Comparison of ENCODE assay signal across 20 cellular contexts in genomic region chr12:56086608-56087007, GRCh38. TPM values are rescaled to one million over a fixed set of nuclear protein-coding genes. Genes with fewer than 3 reads are reported as not detected.
DNase-seq lines count a peak whose midpoint lies in the region; ATAC-seq, FAIRE-seq and TF ChIP-seq lines count a peak whose summit lies in the region.
"Had no signal": no experiment of that assay in that cellular context is flagged by ENCODE, and none has a peak within 500 bp of the region (broad histone marks: within the 10 kb centered on the region; RNA-seq: fewer than 3 reads in every experiment).

No MANE protein-coding gene starts in this region.

- H2AFZ ChIP-seq in HepG2 (ENCODE audit: low read length), result no peak overlapping the region
- no peak overlapping the region for H2AFZ ChIP-seq in parathyroid adenoma

- H3K4me2 ChIP-seq in HepG2 (ENCODE audit: low read depth, low read length), result no peak overlapping the region
- H3K4me2 ChIP-seq in parathyroid adenoma (ENCODE audit: low read length), result peak overlapping the region; percentile 37

- no peaks in the 10 kb centered on the region for H3K9me3 ChIP-seq in liver (ENCODE audit: control insufficient read depth in 4 of 4, low read length in 3 of 4)
- H3K9me3 ChIP-seq in HepG2 (ENCODE audit: low read length), result no peaks in the 10 kb centered on the region
- H3K9me3 ChIP-seq in parathyroid adenoma (ENCODE audit: control insufficient read depth, low read length), result no peaks in the 10 kb centered on the region
- H3K9me3 ChIP-seq: pancreas, sigmoid colon had no signal

- no peak for FAIRE-seq in HepG2 (lab: Jason Lieb, UNC)
- FAIRE-seq: H54, pancreas, urothelium cell line had no signal

- peaks cover 16% of the 10 kb centered on the region for H4K20me1 ChIP-seq in HepG2 (ENCODE audit: insufficient read depth, low read length)

- H3K4me3 ChIP-seq in liver (ENCODE audit: low read depth in 1 of 3, low read length in 3 of 3) (no peak overlapping the region), HepG2 (replicated peaks in 1 of 3; ENCODE audit: insufficient read depth in 1 of 3, low read depth in 2 of 3, low read length in 3 of 3) (no peak overlapping the region), dorsolateral prefrontal cortex (no peak overlapping the region), parathyroid adenoma (ENCODE audit: low read depth, low read length) (no peak overlapping the region)
- H3K4me3 ChIP-seq: pancreas, sigmoid colon had no signal

- H3K27me3 ChIP-seq in liver (ENCODE audit: control insufficient read depth in 4 of 4, insufficient read depth in 4 of 4, low read length in 3 of 4) (no peaks in the 10 kb centered on the region), HepG2 (ENCODE audit: control insufficient read depth in 1 of 2, insufficient read depth in 2 of 2, low read length in 2 of 2) (no peaks in the 10 kb centered on the region), dorsolateral prefrontal cortex (no peaks in the 10 kb centered on the region), parathyroid adenoma (ENCODE audit: control insufficient read depth, insufficient read depth, low read length) (no peaks in the 10 kb centered on the region)
- H3K27me3 ChIP-seq: foreskin keratinocyte, pancreas, sigmoid colon had no signal

- H3K9ac ChIP-seq in liver (ENCODE audit: low read depth in 1 of 2, low read length in 2 of 2) (no peak overlapping the region), HepG2 (ENCODE audit: insufficient read depth, low read depth, low read length) (no peak overlapping the region), parathyroid adenoma (no peak overlapping the region)

- TF ChIP-seq RAD21 in liver (IDR thresholded peaks at IDR 0.05) (no peak), HepG2 (CRISPR knock-in tag; IDR thresholded peaks at IDR 0.05) (no peak)

- no TSS peak for BruUV-seq in HepG2 (replicated peaks; lab: Mats Ljungman, UMichigan)

- in situ Hi-C loops in HepG2 (cut with HindIII; ENCODE audit: extremely low pct_ligation_motif_present, low pct_unique_long_range_greater_than_20kb), result no loop called here

- H3K4me1 ChIP-seq in liver (ENCODE audit: control insufficient read depth in 4 of 4, insufficient read depth in 4 of 4, low read length in 3 of 4) (peaks cover 12 to 45% (median 36%) of the 10 kb centered on the region in 4 donors), HepG2 (ENCODE audit: insufficient read depth, low read length) (peaks cover 51% of the 10 kb centered on the region), parathyroid adenoma (peaks cover 5% of the 10 kb centered on the region)
- H3K4me1 ChIP-seq: foreskin keratinocyte, sigmoid colon had no signal

- H3K36me3 ChIP-seq in liver (ENCODE audit: control insufficient read depth in 4 of 4, insufficient read depth in 3 of 4, low read depth in 1 of 4, low read length in 3 of 4), result peaks cover 15 to 37% (median 34%) of the 10 kb centered on the region in 4 donors
- H3K36me3 ChIP-seq in HepG2 (replicated peaks in 1 of 2; ENCODE audit: control insufficient read depth in 1 of 2, insufficient read depth in 2 of 2, low read length in 2 of 2), result peaks cover 29 to 64% of the 10 kb centered on the region in 2 experiments
- no peaks in the 10 kb centered on the region for H3K36me3 ChIP-seq in parathyroid adenoma (ENCODE audit: control insufficient read depth, insufficient read depth, low read length)
- H3K36me3 ChIP-seq: sigmoid colon, WERI-Rb-1 had no signal

- H3K27ac ChIP-seq in liver (ENCODE audit: low read depth in 1 of 2, low read length in 2 of 2) (peak overlapping the region; percentile 39 to 40), HepG2 (ENCODE audit: extremely low read length, insufficient read depth, low read length) (no peak overlapping the region), dorsolateral prefrontal cortex (peak overlapping the region in 39 of 59 donors; percentile 1 to 99 (median 55)), parathyroid adenoma (no peak overlapping the region)
- H3K27ac ChIP-seq: foreskin keratinocyte, sigmoid colon, WERI-Rb-1 had no signal

- 78% methylated on average over 6 of the region's 6 CpGs for WGBS in liver
- 96% methylated on average over 6 of the region's 6 CpGs for WGBS in HepG2 (ENCODE audit: low lambda C conversion rate)

- TF ChIP-seq POLR2A in HepG2 (IDR thresholded peaks at IDR 0.05; ENCODE audit: insufficient read depth in 1 of 2, low read depth in 2 of 2, low read length in 2 of 2), result no peak

- intact Hi-C loops in HepG2 (cut with micrococcal nuclease; ENCODE audit: unreplicated experiment), result no loop called here
- intact Hi-C loops in dorsolateral prefrontal cortex (cut with DNase I), result loop anchor here in 1 of 2 donors (10.0 kb wide), 1 partner anchor 92 kb away; the partner anchor contains the start of gene SUOX

- no peak for TF ChIP-seq CTCF in liver (IDR thresholded peaks at IDR 0.05; ENCODE audit: low read depth, low read length, missing input control)
- no peak for TF ChIP-seq CTCF in HepG2 (CRISPR knock-in tag; IDR thresholded peaks at IDR 0.05)
- TF ChIP-seq CTCF in dorsolateral prefrontal cortex (IDR thresholded peaks at IDR 0.05 in 54 of 56, conservative IDR thresholded peaks at IDR 0.05 in 2 of 56; ENCODE audit: low read depth in 1 of 56, partially characterized antibody in 56 of 56), result no peak
- TF ChIP-seq CTCF in parathyroid adenoma (IDR thresholded peaks at IDR 0.05), result no peak

- H3K79me2 ChIP-seq in HepG2 (ENCODE audit: insufficient read depth, low read length), result peaks cover 29% of the 10 kb centered on the region
- no peaks in the 10 kb centered on the region for H3K79me2 ChIP-seq in parathyroid adenoma

- POLR2A ChIA-PET in HepG2 (lab: Yijun Ruan, JAX), result interaction anchor here (0.7 to 10.2 kb wide), 3 partner anchors 8 to 32 kb away, joined by 3 to 279 read pairs (median 4); partner anchors contain the start of genes PA2G4 and ZC3H10

- TF ChIP-seq EP300 in HepG2 (IDR thresholded peaks at IDR 0.05; ENCODE audit: low read depth in 2 of 2, low read length in 2 of 2) (no peak), HepG2 (CRISPR knock-in tag; IDR thresholded peaks at IDR 0.05; ENCODE audit: borderline replicate concordance) (no peak)

- DNase-seq in HepG2 (ENCODE audit: low spot score) (no peak), dorsolateral prefrontal cortex (no peak), MV-4-11 (lab: John Stamatoyannopoulos, UW) (no peak), SHP77 treated with DMSO at 0.1 percent for 48 hours (lab: John Stamatoyannopoulos, UW) (no peak), HPDE6-E6E7 (ENCODE audit: extremely low spot score) (no peak)
- no peak for DNase-seq in stimulated activated naive CD8-positive, alpha-beta T cell treated with anti-CD3 and anti-CD28 coated beads, Interleukin-15, Interleukin-2, amounts not matched to agents 100 U/mL and 50 U/mL, for 24 hours
- DNase-seq: activated naive CD8-positive, alpha-beta T cell treated with anti-CD3 and anti-CD28 coated beads for 36 hours; cerebellar nuclear complex; erythroblast; GF-D8; NCI-H1105 had no signal

- CTCF ChIA-PET in HepG2 (lab: Yijun Ruan, JAX; ENCODE audit: low intra/inter-chr PET ratio, low total read pairs), result no interaction called here

- no peak for ATAC-seq in HepG2
- ATAC-seq in stimulated activated naive CD8-positive, alpha-beta T cell treated with anti-CD3 and anti-CD28 coated beads, Interleukin-15, Interleukin-2, amounts not matched to agents 100 U/mL and 50 U/mL, for 24 hours, result no peak

RNA-seq across cellular contexts. Expression of gene ERBB3, which starts 6.6 kb away (rescaled TPM):
- total RNA-seq in liver (100 to 1,000 TPM in 1 of 2 donors, 10 to 100 TPM in 1; 69.0 to 141 TPM), HepG2 (2016; rRNA removed; fragmentation: Illumina TruSeq; extraction: Trizol) (55.2 and 93.6 TPM in 2 replicates), dorsolateral prefrontal cortex (100 to 1,000 TPM in 44 of 120 experiments, 10 to 100 TPM in 76; 13.8 to 301 (median 84.0) TPM)
- polyA plus RNA-seq in liver (10 to 100 TPM; 32.4 to 34.2 TPM), HepG2 (2011; rRNA removed) (358 and 371 TPM in 2 replicates)
- total RNA-seq in HepG2 (2016; cell fraction: cytosol; rRNA removed; fragmentation: Illumina TruSeq; extraction: Trizol; ENCODE audit: low read depth), result 36.1 and 42.2 TPM in 2 replicates
- 46.7 and 98.5 TPM in 2 replicates for total RNA-seq in HepG2 (2016; cell fraction: insoluble cytoplasmic fraction; rRNA removed; fragmentation: Illumina TruSeq; extraction: Trizol)
- total RNA-seq in HepG2 (2016; cell fraction: membrane; rRNA removed; fragmentation: Illumina TruSeq; extraction: Trizol), result 46.8 and 48.3 TPM in 2 replicates
- total RNA-seq in HepG2 (2016; cell fraction: nucleus; rRNA removed; fragmentation: Illumina TruSeq; extraction: Trizol), result 117 and 127 TPM in 2 replicates
- polyA plus RNA-seq in HepG2 (2011; cell fraction: cytosol; rRNA removed), result 214 and 230 TPM in 2 replicates
- 367 and 383 TPM in 2 replicates for polyA plus RNA-seq in HepG2 (2011; cell fraction: nucleus; rRNA removed)
- 198 and 242 TPM in 2 replicates for polyA plus RNA-seq in HepG2 (2012)
- polyA plus RNA-seq in HepG2 (2016; cell fraction: cytosol; fragmentation: Illumina TruSeq; extraction: Trizol; ENCODE audit: low read depth), result 24.3 and 27.5 TPM in 2 replicates
- 35.3 and 44.6 TPM in 2 replicates for polyA plus RNA-seq in HepG2 (2016; cell fraction: insoluble cytoplasmic fraction; fragmentation: Illumina TruSeq; extraction: Trizol; ENCODE audit: low read depth)
- polyA plus RNA-seq in HepG2 (2016; cell fraction: membrane; fragmentation: Illumina TruSeq; extraction: Trizol; ENCODE audit: low read depth), result 26.3 and 32.3 TPM in 2 replicates
- 175 and 182 TPM in 2 replicates for polyA plus RNA-seq in HepG2 (2016; cell fraction: nucleus; fragmentation: Illumina TruSeq; extraction: Trizol; ENCODE audit: insufficient read depth, low read depth)
- polyA minus RNA-seq in HepG2 (2011; rRNA and poly(A)+ RNA removed; ENCODE audit: low replicate concordance), result 35.9 and 876 TPM in 2 replicates
- 280 and 283 TPM in 2 replicates for polyA minus RNA-seq in HepG2 (2011; cell fraction: cytosol; rRNA and poly(A)+ RNA removed)
- 466 and 567 TPM in 2 replicates for polyA minus RNA-seq in HepG2 (2011; cell fraction: nucleus; rRNA and poly(A)+ RNA removed)
- total RNA-seq: B cell had no signal

RNA-seq across cellular contexts. Expression of gene PA2G4, which starts 17.8 kb away (rescaled TPM):
- total RNA-seq in liver (100 to 1,000 TPM in 1 of 2 donors, 10 to 100 TPM in 1; 74.3 to 148 TPM), HepG2 (2016; rRNA removed; fragmentation: Illumina TruSeq; extraction: Trizol) (240 and 281 TPM in 2 replicates), dorsolateral prefrontal cortex (10 to 100 TPM; 40.1 to 80.6 (median 58.7) TPM)
- polyA plus RNA-seq in liver (10 to 100 TPM; 56.8 to 62.9 TPM), HepG2 (2011; rRNA removed) (115 and 147 TPM in 2 replicates)
- 34.6 and 38.4 TPM in 2 replicates for total RNA-seq in HepG2 (2016; cell fraction: cytosol; rRNA removed; fragmentation: Illumina TruSeq; extraction: Trizol; ENCODE audit: low read depth)
- 238 and 272 TPM in 2 replicates for total RNA-seq in HepG2 (2016; cell fraction: insoluble cytoplasmic fraction; rRNA removed; fragmentation: Illumina TruSeq; extraction: Trizol)
- total RNA-seq in HepG2 (2016; cell fraction: membrane; rRNA removed; fragmentation: Illumina TruSeq; extraction: Trizol), result 70.8 and 76.3 TPM in 2 replicates
- total RNA-seq in HepG2 (2016; cell fraction: nucleus; rRNA removed; fragmentation: Illumina TruSeq; extraction: Trizol), result 107 and 120 TPM in 2 replicates
- 101 and 136 TPM in 2 replicates for polyA plus RNA-seq in HepG2 (2011; cell fraction: cytosol; rRNA removed)
- 71.8 and 88.2 TPM in 2 replicates for polyA plus RNA-seq in HepG2 (2011; cell fraction: nucleus; rRNA removed)
- polyA plus RNA-seq in HepG2 (2012), result 112 and 121 TPM in 2 replicates
- polyA plus RNA-seq in HepG2 (2016; cell fraction: cytosol; fragmentation: Illumina TruSeq; extraction: Trizol; ENCODE audit: low read depth), result 42.2 and 43.3 TPM in 2 replicates
- 357 and 380 TPM in 2 replicates for polyA plus RNA-seq in HepG2 (2016; cell fraction: insoluble cytoplasmic fraction; fragmentation: Illumina TruSeq; extraction: Trizol; ENCODE audit: low read depth)
- polyA plus RNA-seq in HepG2 (2016; cell fraction: membrane; fragmentation: Illumina TruSeq; extraction: Trizol; ENCODE audit: low read depth), result 55.0 and 58.3 TPM in 2 replicates
- 190 and 200 TPM in 2 replicates for polyA plus RNA-seq in HepG2 (2016; cell fraction: nucleus; fragmentation: Illumina TruSeq; extraction: Trizol; ENCODE audit: insufficient read depth, low read depth)
- polyA minus RNA-seq in HepG2 (2011; rRNA and poly(A)+ RNA removed; ENCODE audit: low replicate concordance), result 51.1 and 143 TPM in 2 replicates
- polyA minus RNA-seq in HepG2 (2011; cell fraction: cytosol; rRNA and poly(A)+ RNA removed), result 71.0 and 74.1 TPM in 2 replicates
- polyA minus RNA-seq in HepG2 (2011; cell fraction: nucleus; rRNA and poly(A)+ RNA removed), result 70.0 and 97.2 TPM in 2 replicates

RNA-seq across cellular contexts. Expression of gene RPL41, which starts 29.8 kb away (rescaled TPM):
- total RNA-seq in liver (1,000 to 10,000 TPM in 1 of 2 donors, 100 to 1,000 TPM in 1; 979 to 1,323 TPM), HepG2 (2016; rRNA removed; fragmentation: Illumina TruSeq; extraction: Trizol) (4,012 and 4,443 TPM in 2 replicates), dorsolateral prefrontal cortex (1,000 to 10,000 TPM in 91 of 120 experiments, 100 to 1,000 TPM in 29; 743 to 1,715 (median 1,080) TPM)
- polyA plus RNA-seq in liver (1,000 to 10,000 TPM; 1,640 to 2,155 TPM), HepG2 (2011; rRNA removed) (6,595 and 7,670 TPM in 2 replicates)
- total RNA-seq in HepG2 (2016; cell fraction: cytosol; rRNA removed; fragmentation: Illumina TruSeq; extraction: Trizol; ENCODE audit: low read depth), result 4,595 and 4,984 TPM in 2 replicates
- total RNA-seq in HepG2 (2016; cell fraction: insoluble cytoplasmic fraction; rRNA removed; fragmentation: Illumina TruSeq; extraction: Trizol), result 3,905 and 4,309 TPM in 2 replicates
- 8,921 and 9,031 TPM in 2 replicates for total RNA-seq in HepG2 (2016; cell fraction: membrane; rRNA removed; fragmentation: Illumina TruSeq; extraction: Trizol)
- total RNA-seq in HepG2 (2016; cell fraction: nucleus; rRNA removed; fragmentation: Illumina TruSeq; extraction: Trizol), result 1,404 and 1,661 TPM in 2 replicates
- polyA plus RNA-seq in HepG2 (2011; cell fraction: cytosol; rRNA removed), result 10,426 and 10,610 TPM in 2 replicates
- polyA plus RNA-seq in HepG2 (2011; cell fraction: nucleus; rRNA removed), result 2,744 and 3,913 TPM in 2 replicates
- polyA plus RNA-seq in HepG2 (2012), result 6,590 and 7,439 TPM in 2 replicates
- polyA plus RNA-seq in HepG2 (2016; cell fraction: cytosol; fragmentation: Illumina TruSeq; extraction: Trizol; ENCODE audit: low read depth), result 4,736 and 5,581 TPM in 2 replicates
- 3,730 and 4,210 TPM in 2 replicates for polyA plus RNA-seq in HepG2 (2016; cell fraction: insoluble cytoplasmic fraction; fragmentation: Illumina TruSeq; extraction: Trizol; ENCODE audit: low read depth)
- 7,715 and 8,246 TPM in 2 replicates for polyA plus RNA-seq in HepG2 (2016; cell fraction: membrane; fragmentation: Illumina TruSeq; extraction: Trizol; ENCODE audit: low read depth)
- polyA plus RNA-seq in HepG2 (2016; cell fraction: nucleus; fragmentation: Illumina TruSeq; extraction: Trizol; ENCODE audit: insufficient read depth, low read depth), result 2,380 and 2,524 TPM in 2 replicates
- 1,172 and 2,100 TPM in 2 replicates for polyA minus RNA-seq in HepG2 (2011; rRNA and poly(A)+ RNA removed; ENCODE audit: low replicate concordance)
- polyA minus RNA-seq in HepG2 (2011; cell fraction: cytosol; rRNA and poly(A)+ RNA removed), result 821 and 951 TPM in 2 replicates
- 395 and 501 TPM in 2 replicates for polyA minus RNA-seq in HepG2 (2011; cell fraction: nucleus; rRNA and poly(A)+ RNA removed)

RNA-seq across cellular contexts. Expression of gene ZC3H10, which starts 31.5 kb away (rescaled TPM):
- 1 to 10 TPM; 2.0 to 5.2 TPM for total RNA-seq in liver
- polyA plus RNA-seq in liver, result 1 to 10 TPM; 1.3 to 1.8 TPM
- 1.9 and 2.3 TPM in 2 replicates for total RNA-seq in HepG2 (2016; rRNA removed; fragmentation: Illumina TruSeq; extraction: Trizol)
- 3.2 and 3.7 TPM in 2 replicates for total RNA-seq in HepG2 (2016; cell fraction: cytosol; rRNA removed; fragmentation: Illumina TruSeq; extraction: Trizol; ENCODE audit: low read depth)
- total RNA-seq in HepG2 (2016; cell fraction: insoluble cytoplasmic fraction; rRNA removed; fragmentation: Illumina TruSeq; extraction: Trizol), result 1.6 and 2.5 TPM in 2 replicates
- total RNA-seq in HepG2 (2016; cell fraction: membrane; rRNA removed; fragmentation: Illumina TruSeq; extraction: Trizol), result 2.0 and 3.1 TPM in 2 replicates
- total RNA-seq in HepG2 (2016; cell fraction: nucleus; rRNA removed; fragmentation: Illumina TruSeq; extraction: Trizol), result 2.9 and 4.3 TPM in 2 replicates
- polyA plus RNA-seq in HepG2 (2011; rRNA removed), result 0.70 and 0.98 TPM in 2 replicates
- polyA plus RNA-seq in HepG2 (2011; cell fraction: cytosol; rRNA removed), result 0.58 and 0.59 TPM in 2 replicates
- polyA plus RNA-seq in HepG2 (2011; cell fraction: nucleus; rRNA removed), result 2.0 and 2.3 TPM in 2 replicates
- polyA plus RNA-seq in HepG2 (2012), result 0.99 and 1.0 TPM in 2 replicates
- polyA plus RNA-seq in HepG2 (2016; cell fraction: cytosol; fragmentation: Illumina TruSeq; extraction: Trizol; ENCODE audit: low read depth), result 0.17 and 0.23 TPM in 2 replicates
- 1.2 and 1.5 TPM in 2 replicates for polyA plus RNA-seq in HepG2 (2016; cell fraction: insoluble cytoplasmic fraction; fragmentation: Illumina TruSeq; extraction: Trizol; ENCODE audit: low read depth)
- polyA plus RNA-seq in HepG2 (2016; cell fraction: membrane; fragmentation: Illumina TruSeq; extraction: Trizol; ENCODE audit: low read depth), result 0.38 and 0.55 TPM in 2 replicates
- 2.3 and 2.8 TPM in 2 replicates for polyA plus RNA-seq in HepG2 (2016; cell fraction: nucleus; fragmentation: Illumina TruSeq; extraction: Trizol; ENCODE audit: insufficient read depth, low read depth)
- polyA minus RNA-seq in HepG2 (2011; rRNA and poly(A)+ RNA removed; ENCODE audit: low replicate concordance), result 5.6 and 16.3 TPM in 2 replicates
- 1.8 and 2.6 TPM in 2 replicates for polyA minus RNA-seq in HepG2 (2011; cell fraction: cytosol; rRNA and poly(A)+ RNA removed)
- 8.6 and 8.8 TPM in 2 replicates for polyA minus RNA-seq in HepG2 (2011; cell fraction: nucleus; rRNA and poly(A)+ RNA removed)
- total RNA-seq in dorsolateral prefrontal cortex, result 10 to 100 TPM in 25 of 120 experiments, 1 to 10 TPM in 95; 4.3 to 14.7 (median 8.4) TPM

RNA-seq across cellular contexts. Expression of gene ESYT1, which starts 41.5 kb away (rescaled TPM):
- total RNA-seq in liver (10 to 100 TPM; 59.5 to 93.5 TPM), HepG2 (2016; rRNA removed; fragmentation: Illumina TruSeq; extraction: Trizol) (30.1 and 66.9 TPM in 2 replicates), dorsolateral prefrontal cortex (10 to 100 TPM; 32.5 to 86.2 (median 56.5) TPM)
- polyA plus RNA-seq in liver (10 to 100 TPM; 41.0 to 58.1 TPM), HepG2 (2011; rRNA removed) (71.0 and 80.1 TPM in 2 replicates)
- 6.1 and 7.8 TPM in 2 replicates for total RNA-seq in HepG2 (2016; cell fraction: cytosol; rRNA removed; fragmentation: Illumina TruSeq; extraction: Trizol; ENCODE audit: low read depth)
- total RNA-seq in HepG2 (2016; cell fraction: insoluble cytoplasmic fraction; rRNA removed; fragmentation: Illumina TruSeq; extraction: Trizol), result 27.6 and 70.9 TPM in 2 replicates
- total RNA-seq in HepG2 (2016; cell fraction: membrane; rRNA removed; fragmentation: Illumina TruSeq; extraction: Trizol), result 12.4 and 14.5 TPM in 2 replicates
- 74.2 and 79.4 TPM in 2 replicates for total RNA-seq in HepG2 (2016; cell fraction: nucleus; rRNA removed; fragmentation: Illumina TruSeq; extraction: Trizol)
- 65.6 and 71.7 TPM in 2 replicates for polyA plus RNA-seq in HepG2 (2011; cell fraction: cytosol; rRNA removed)
- 144 and 146 TPM in 2 replicates for polyA plus RNA-seq in HepG2 (2011; cell fraction: nucleus; rRNA removed)
- polyA plus RNA-seq in HepG2 (2012), result 27.6 and 29.6 TPM in 2 replicates
- polyA plus RNA-seq in HepG2 (2016; cell fraction: cytosol; fragmentation: Illumina TruSeq; extraction: Trizol; ENCODE audit: low read depth), result 4.5 and 6.5 TPM in 2 replicates
- polyA plus RNA-seq in HepG2 (2016; cell fraction: insoluble cytoplasmic fraction; fragmentation: Illumina TruSeq; extraction: Trizol; ENCODE audit: low read depth), result 22.5 and 29.6 TPM in 2 replicates
- polyA plus RNA-seq in HepG2 (2016; cell fraction: membrane; fragmentation: Illumina TruSeq; extraction: Trizol; ENCODE audit: low read depth), result 9.2 and 9.6 TPM in 2 replicates
- 105 and 109 TPM in 2 replicates for polyA plus RNA-seq in HepG2 (2016; cell fraction: nucleus; fragmentation: Illumina TruSeq; extraction: Trizol; ENCODE audit: insufficient read depth, low read depth)
- polyA minus RNA-seq in HepG2 (2011; rRNA and poly(A)+ RNA removed; ENCODE audit: low replicate concordance), result 191 and 267 TPM in 2 replicates
- 75.6 and 84.1 TPM in 2 replicates for polyA minus RNA-seq in HepG2 (2011; cell fraction: cytosol; rRNA and poly(A)+ RNA removed)
- polyA minus RNA-seq in HepG2 (2011; cell fraction: nucleus; rRNA and poly(A)+ RNA removed), result 47.8 and 73.0 TPM in 2 replicates

Comparison
In these comparisons a context has a peak if more than half of its experiments do, and no peak if none do; other contexts are left out.
1. H3K27ac ChIP-seq: peak in liver (2 of 2) and dorsolateral prefrontal cortex (39 of 59); none in HepG2 (single experiment) and parathyroid adenoma (single experiment).